ENCODE assay signal across 1 cellular context in the genomic region with DNA sequence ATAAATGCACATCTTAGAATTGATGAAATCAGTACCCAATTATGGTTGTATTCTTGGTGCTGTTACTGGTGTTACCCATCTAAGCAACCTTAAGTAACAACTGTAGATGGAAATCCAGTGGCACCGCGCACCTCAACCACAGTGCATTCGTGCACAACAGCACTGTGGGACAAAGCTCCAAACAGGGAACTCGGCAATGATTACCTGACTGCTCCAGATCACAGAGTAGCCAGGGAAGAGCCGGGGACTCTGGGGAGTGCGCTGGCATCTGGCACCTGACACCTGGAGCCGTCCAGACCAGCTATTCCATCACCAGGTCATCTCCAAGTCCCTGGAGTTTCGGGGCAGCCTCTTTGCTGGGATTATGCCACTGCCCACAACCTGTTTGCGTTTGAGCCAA.
TF ChIP-seq lines count a peak whose summit lies in the region.

No MANE protein-coding gene starts in this region.

TF ChIP-seq in HepG2, 621 proteins besides CTCF, POLR2A, EP300 and RAD21 (continued from another document):
- TF ChIP-seq, protein P1, sequence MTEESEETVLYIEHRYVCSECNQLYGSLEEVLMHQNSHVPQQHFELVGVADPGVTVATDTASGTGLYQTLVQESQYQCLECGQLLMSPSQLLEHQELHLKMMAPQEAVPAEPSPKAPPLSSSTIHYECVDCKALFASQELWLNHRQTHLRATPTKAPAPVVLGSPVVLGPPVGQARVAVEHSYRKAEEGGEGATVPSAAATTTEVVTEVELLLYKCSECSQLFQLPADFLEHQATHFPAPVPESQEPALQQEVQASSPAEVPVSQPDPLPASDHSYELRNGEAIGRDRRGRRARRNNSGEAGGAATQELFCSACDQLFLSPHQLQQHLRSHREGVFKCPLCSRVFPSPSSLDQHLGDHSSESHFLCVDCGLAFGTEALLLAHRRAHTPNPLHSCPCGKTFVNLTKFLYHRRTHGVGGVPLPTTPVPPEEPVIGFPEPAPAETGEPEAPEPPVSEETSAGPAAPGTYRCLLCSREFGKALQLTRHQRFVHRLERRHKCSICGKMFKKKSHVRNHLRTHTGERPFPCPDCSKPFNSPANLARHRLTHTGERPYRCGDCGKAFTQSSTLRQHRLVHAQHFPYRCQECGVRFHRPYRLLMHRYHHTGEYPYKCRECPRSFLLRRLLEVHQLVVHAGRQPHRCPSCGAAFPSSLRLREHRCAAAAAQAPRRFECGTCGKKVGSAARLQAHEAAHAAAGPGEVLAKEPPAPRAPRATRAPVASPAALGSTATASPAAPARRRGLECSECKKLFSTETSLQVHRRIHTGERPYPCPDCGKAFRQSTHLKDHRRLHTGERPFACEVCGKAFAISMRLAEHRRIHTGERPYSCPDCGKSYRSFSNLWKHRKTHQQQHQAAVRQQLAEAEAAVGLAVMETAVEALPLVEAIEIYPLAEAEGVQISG (CRISPR knock-in tag; IDR thresholded peaks at IDR 0.05) = no peak
- TF ChIP-seq ZNF891 (CRISPR knock-in tag; IDR thresholded peaks at IDR 0.05) = no peak
- TF ChIP-seq ZNF333 (CRISPR knock-in tag; IDR thresholded peaks at IDR 0.05; ENCODE audit: borderline replicate concordance) = no peak
- TF ChIP-seq, protein P2, sequence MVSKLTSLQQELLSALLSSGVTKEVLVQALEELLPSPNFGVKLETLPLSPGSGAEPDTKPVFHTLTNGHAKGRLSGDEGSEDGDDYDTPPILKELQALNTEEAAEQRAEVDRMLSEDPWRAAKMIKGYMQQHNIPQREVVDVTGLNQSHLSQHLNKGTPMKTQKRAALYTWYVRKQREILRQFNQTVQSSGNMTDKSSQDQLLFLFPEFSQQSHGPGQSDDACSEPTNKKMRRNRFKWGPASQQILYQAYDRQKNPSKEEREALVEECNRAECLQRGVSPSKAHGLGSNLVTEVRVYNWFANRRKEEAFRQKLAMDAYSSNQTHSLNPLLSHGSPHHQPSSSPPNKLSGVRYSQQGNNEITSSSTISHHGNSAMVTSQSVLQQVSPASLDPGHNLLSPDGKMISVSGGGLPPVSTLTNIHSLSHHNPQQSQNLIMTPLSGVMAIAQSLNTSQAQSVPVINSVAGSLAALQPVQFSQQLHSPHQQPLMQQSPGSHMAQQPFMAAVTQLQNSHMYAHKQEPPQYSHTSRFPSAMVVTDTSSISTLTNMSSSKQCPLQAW (CRISPR knock-in tag; IDR thresholded peaks at IDR 0.05) = no peak
- no peak for TF ChIP-seq ZNF816 (CRISPR knock-in tag; IDR thresholded peaks at IDR 0.05; ENCODE audit: borderline replicate concordance)
- no peak for TF ChIP-seq TGIF2 (CRISPR knock-in tag; IDR thresholded peaks at IDR 0.05)
- TF ChIP-seq ZKSCAN5 (CRISPR knock-in tag; IDR thresholded peaks at IDR 0.05) = no peak
- no peak for TF ChIP-seq NR3C1 (CRISPR knock-in tag; IDR thresholded peaks at IDR 0.05)
